20 cellular contexts compared by ENCODE assay signal in the genomic region with DNA sequence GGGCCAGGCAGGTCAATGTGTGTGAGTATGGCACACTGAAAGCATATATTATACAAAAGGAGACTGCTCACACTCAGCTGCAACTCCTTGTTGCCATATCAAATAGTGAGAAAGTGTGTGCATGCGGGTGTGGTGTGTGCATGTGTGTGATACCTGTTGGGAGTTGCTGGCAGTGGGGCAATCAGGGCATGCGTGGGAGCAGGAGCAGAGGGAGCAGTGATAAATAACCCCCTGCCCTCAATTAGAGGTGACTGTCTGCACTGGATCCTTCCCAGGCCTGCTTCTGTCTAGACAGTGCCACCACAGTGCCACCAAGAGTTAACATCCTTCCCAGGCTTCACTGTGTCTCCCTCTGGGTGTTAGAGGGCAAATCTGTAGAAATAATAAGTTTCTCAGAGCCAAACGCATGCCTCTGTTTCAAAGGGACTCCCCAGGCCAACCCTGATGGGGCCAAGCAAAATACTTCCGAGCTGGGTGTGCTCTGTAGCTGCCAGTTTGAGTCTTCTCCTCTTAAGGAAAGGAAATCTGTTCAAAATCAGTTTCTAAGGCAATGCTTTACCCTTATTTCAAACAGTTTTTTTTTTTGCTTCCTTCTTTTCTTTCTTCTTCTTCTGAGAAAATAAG. TPM values are rescaled to one million over a fixed set of nuclear protein-coding genes. Genes with fewer than 3 reads are reported as not detected.
DNase-seq lines count a peak whose midpoint lies in the region; ATAC-seq and TF ChIP-seq lines count a peak whose summit lies in the region.
"Had no signal": no experiment of that assay in that cellular context is flagged by ENCODE, and none has a peak within 500 bp of the region (broad histone marks: within the 10 kb centered on the region; RNA-seq: fewer than 3 reads in every experiment).

No MANE protein-coding gene starts in this region.

- H3K27ac ChIP-seq in HEK293 (ENCODE audit: extremely low read depth, low read depth, low read length) = no peak overlapping the region
- H3K27ac ChIP-seq: cardiac muscle cell, epithelial cell of prostate, left ventricle myocardium inferior, neutrophil had no signal

- DNase-seq in adipocyte (ENCODE audit: low read depth) (peak; percentile 58), fibroblast of villous mesenchyme (ENCODE audit: low read depth) (peak; percentile 13), progenitor cell of endocrine pancreas (ENCODE audit: low spot score, unreplicated experiment) (no peak), KG1 (lab: John Stamatoyannopoulos, UW) (no peak), cerebellar nuclear complex (lab: John Stamatoyannopoulos, UW) (no peak)
- DNase-seq: activated CD4-positive, alpha-beta T cell treated with anti-CD3 and anti-CD28 coated beads, Interleukin-2, amount 10 ng/mL, durations not matched to agents 7 days and 5 days; left ventricle myocardium inferior; NCI-H1436; NCI-H526; stimulated activated naive CD4-positive, alpha-beta T cell treated with Interleukin-2 at 50 U/mL for 16 hours; T-helper 1 cell; trophoblast cell had no signal

- H3K9ac ChIP-seq in adipocyte (ENCODE audit: low read length) = peak overlapping the region; percentile 9

- no peaks in the 10 kb centered on the region for H3K9me3 Mint-ChIP-seq in progenitor cell of endocrine pancreas (ENCODE audit: low read depth)
- H3K9me3 Mint-ChIP-seq: activated CD4-positive, alpha-beta T cell treated with anti-CD3 and anti-CD28 coated beads, Interleukin-2, amount 10 ng/mL, durations not matched to agents 7 days and 5 days; activated T-helper 17 cell treated with anti-CD3 and anti-CD28 coated beads, Interleukin-2, amount 50 U/mL, for 72 hours had no signal

- H3K27me3 ChIP-seq in adipocyte (replicated peaks; ENCODE audit: control insufficient read depth, insufficient read depth, low read length) = no peaks in the 10 kb centered on the region
- H3K27me3 ChIP-seq: cardiac muscle cell had no signal

- H3K4me1 ChIP-seq in HEK293 (ENCODE audit: control insufficient read depth, insufficient read depth, low read length) (peaks cover 2% of the 10 kb centered on the region; the same call in 1 of the 2 replicates), adipocyte (ENCODE audit: control insufficient read depth, insufficient read depth, low read length) (peaks cover 38% of the 10 kb centered on the region)

- CTCF ChIA-PET in HEK293 (lab: Yijun Ruan, JAX) = interaction anchor here (0.6 kb wide), 1 partner anchor 1348 kb away, joined by 4 read pairs; no protein-coding TSS in a partner anchor

- ATAC-seq in HG03571 (IDR thresholded peaks at IDR 0.05; ENCODE audit: unreplicated experiment) = no peak
- no peak for ATAC-seq in GM18502 (IDR thresholded peaks at IDR 0.05; ENCODE audit: poor library complexity, unreplicated experiment)
- ATAC-seq: activated T-helper 17 cell treated with anti-CD3 and anti-CD28 coated beads, Interleukin-2, amount 50 U/mL, for 72 hours; Right ventricle myocardium inferior had no signal

- peaks cover 5% of the 10 kb centered on the region for H3K4me1 Mint-ChIP-seq in progenitor cell of endocrine pancreas (ENCODE audit: low read depth)
- H3K4me1 Mint-ChIP-seq: activated CD4-positive, alpha-beta T cell treated with anti-CD3 and anti-CD28 coated beads, Interleukin-2, amount 10 ng/mL, durations not matched to agents 7 days and 5 days; activated T-helper 17 cell treated with anti-CD3 and anti-CD28 coated beads, Interleukin-2, amount 50 U/mL, for 72 hours had no signal

- H3K4me3 ChIP-seq in HEK293 (ENCODE audit: low read depth, low read length) = no peak overlapping the region
- no peak overlapping the region for H3K4me3 ChIP-seq in adipocyte (ENCODE audit: low read length)
- H3K4me3 ChIP-seq in fibroblast of villous mesenchyme (ENCODE audit: low read depth, low read length) = no peak overlapping the region
- H3K4me3 ChIP-seq: cardiac muscle cell, left ventricle myocardium inferior had no signal

- H3K27me3 Mint-ChIP-seq in progenitor cell of endocrine pancreas = peaks cover 9% of the 10 kb centered on the region

- no peak overlapping the region for H3K4me3 Mint-ChIP-seq in progenitor cell of endocrine pancreas (ENCODE audit: low read depth)
- H3K4me3 Mint-ChIP-seq: activated CD4-positive, alpha-beta T cell treated with anti-CD3 and anti-CD28 coated beads, Interleukin-2, amount 10 ng/mL, durations not matched to agents 7 days and 5 days; activated T-helper 17 cell treated with anti-CD3 and anti-CD28 coated beads, Interleukin-2, amount 50 U/mL, for 72 hours had no signal

- H3K36me3 Mint-ChIP-seq in progenitor cell of endocrine pancreas (ENCODE audit: insufficient read depth) = no peaks in the 10 kb centered on the region

- H3K36me3 ChIP-seq in HEK293 (ENCODE audit: control insufficient read depth in 2 of 2, insufficient read depth in 1 of 2, low read length in 2 of 2) (no peaks in the 10 kb centered on the region), adipocyte (ENCODE audit: control insufficient read depth, insufficient read depth, low read length, severe bottlenecking) (no peaks in the 10 kb centered on the region)
- H3K36me3 ChIP-seq: cardiac muscle cell, left ventricle myocardium inferior, neutrophil had no signal

- TF ChIP-seq CTCF in HEK293 (tag by site-specific recombination; IDR thresholded peaks at IDR 0.05) = peak; percentile 32; the same call in 1 of the 2 replicates
- no peak for TF ChIP-seq CTCF in fibroblast of villous mesenchyme (IDR thresholded peaks at IDR 0.05; ENCODE audit: insufficient read depth, low read depth, low read length)
- TF ChIP-seq CTCF in progenitor cell of endocrine pancreas (IDR thresholded peaks at IDR 0.05; ENCODE audit: unreplicated experiment) = no peak

- H3K9me3 ChIP-seq in HEK293 (ENCODE audit: control insufficient read depth, insufficient read depth, low read depth, low read length) = no peaks in the 10 kb centered on the region
- H3K9me3 ChIP-seq in adipocyte (ENCODE audit: control insufficient read depth, low read length) = peaks cover 4% of the 10 kb centered on the region
- H3K9me3 ChIP-seq: left ventricle myocardium inferior, neutrophil had no signal

- POLR2A ChIA-PET in HEK293 (lab: Yijun Ruan, JAX) = no interaction called here

- peak overlapping the region; percentile 62 for H3K27ac Mint-ChIP-seq in progenitor cell of endocrine pancreas
- H3K27ac Mint-ChIP-seq: activated CD4-positive, alpha-beta T cell treated with anti-CD3 and anti-CD28 coated beads, Interleukin-2, amount 10 ng/mL, durations not matched to agents 7 days and 5 days; activated T-helper 17 cell treated with anti-CD3 and anti-CD28 coated beads, Interleukin-2, amount 50 U/mL, for 72 hours had no signal

TF ChIP-seq in HEK293, 187 proteins besides CTCF, POLR2A, EP300 and RAD21 (continues in another document):
- TF ChIP-seq ZFP69B (tag by site-specific recombination; IDR thresholded peaks at IDR 0.05) (no peak), ZNF324 (tag by site-specific recombination; IDR thresholded peaks at IDR 0.05) (no peak), ZNF2 (tag by site-specific recombination; IDR thresholded peaks at IDR 0.05) (no peak), ZNF514 (tag by site-specific recombination; IDR thresholded peaks at IDR 0.05) (no peak), ZNF707 (tag by site-specific recombination; IDR thresholded peaks at IDR 0.05) (no peak), ZNF274 (IDR thresholded peaks at IDR 0.05; ENCODE audit: low read length) (no peak), ZNF274 (tag by site-specific recombination; IDR thresholded peaks at IDR 0.05; ENCODE audit: borderline replicate concordance) (no peak), ZNF791 (tag by site-specific recombination; IDR thresholded peaks at IDR 0.05) (no peak), ZFHX2 (tag by site-specific recombination; conservative IDR thresholded peaks at IDR 0.05) (no peak), ZNF175 (tag by site-specific recombination; IDR thresholded peaks at IDR 0.05) (no peak), ZNF521 (tag by site-specific recombination; IDR thresholded peaks at IDR 0.05) (no peak), TSHZ1 (tag by site-specific recombination; IDR thresholded peaks at IDR 0.05; ENCODE audit: borderline replicate concordance) (no peak), ZNF48 (tag by site-specific recombination; IDR thresholded peaks at IDR 0.05) (no peak)
- TF ChIP-seq, protein P1, sequence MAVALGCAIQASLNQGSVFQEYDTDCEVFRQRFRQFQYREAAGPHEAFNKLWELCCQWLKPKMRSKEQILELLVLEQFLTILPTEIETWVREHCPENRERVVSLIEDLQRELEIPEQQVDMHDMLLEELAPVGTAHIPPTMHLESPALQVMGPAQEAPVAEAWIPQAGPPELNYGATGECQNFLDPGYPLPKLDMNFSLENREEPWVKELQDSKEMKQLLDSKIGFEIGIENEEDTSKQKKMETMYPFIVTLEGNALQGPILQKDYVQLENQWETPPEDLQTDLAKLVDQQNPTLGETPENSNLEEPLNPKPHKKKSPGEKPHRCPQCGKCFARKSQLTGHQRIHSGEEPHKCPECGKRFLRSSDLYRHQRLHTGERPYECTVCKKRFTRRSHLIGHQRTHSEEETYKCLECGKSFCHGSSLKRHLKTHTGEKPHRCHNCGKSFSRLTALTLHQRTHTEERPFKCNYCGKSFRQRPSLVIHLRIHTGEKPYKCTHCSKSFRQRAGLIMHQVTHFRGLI (tag by site-specific recombination; IDR thresholded peaks at IDR 0.05) = no peak

RNA-seq across cellular contexts. Expression of gene RDH14, which starts 45.5 kb away (rescaled TPM):
- total RNA-seq in fibroblast of villous mesenchyme (17.7 and 18.7 TPM in 2 replicates), progenitor cell of endocrine pancreas (22.8 and 25.5 TPM in 2 replicates)

Comparison
In these comparisons a context has a peak if more than half of its experiments do, and no peak if none do; other contexts are left out.
1. DNase-seq: peak in adipocyte (single experiment) and fibroblast of villous mesenchyme (single experiment); none in progenitor cell of endocrine pancreas (single experiment), KG1 (single experiment) and cerebellar nuclear complex (0 of 2).